8 cellular contexts compared by ENCODE assay signal in genomic region chr13:96090240-96091101, GRCh38. TPM values are rescaled to one million over a fixed set of nuclear protein-coding genes. Genes with fewer than 3 reads are reported as not detected.
DNase-seq lines count a peak whose midpoint lies in the region; ATAC-seq, FAIRE-seq and TF ChIP-seq lines count a peak whose summit lies in the region.

No MANE protein-coding gene starts in this region.

- POLR2A ChIA-PET in AG04449 (lab: Yijun Ruan, JAX) = no interaction called here

- TF ChIP-seq CTCF in AG04449 (IDR thresholded peaks at IDR 0.05; ENCODE audit: insufficient read depth, low read length, missing control alignments) (no peak), choroid plexus epithelial cell (conservative IDR thresholded peaks at IDR 0.05; ENCODE audit: low read depth, low read length) (no peak), right lobe of liver (IDR thresholded peaks at IDR 0.05) (no peak)

- peak overlapping the region; percentile 52 for H3K4me3 ChIP-seq in AG04449 (ENCODE audit: low read depth, low read length)
- peak overlapping the region; percentile 56 for H3K4me3 ChIP-seq in choroid plexus epithelial cell (ENCODE audit: low read depth, low read length)
- H3K4me3 ChIP-seq in right lobe of liver = peak overlapping the region; percentile 28 to 49 (median 30)

- ATAC-seq in GM19025 (IDR thresholded peaks at IDR 0.05; ENCODE audit: low read depth, unreplicated experiment) = peak; percentile 46
- ATAC-seq in right lobe of liver = peak; percentile 28 to 70 (median 34)

- DNase-seq in AG04449 (ENCODE audit: low read depth, low spot score) (no peak), HuH-7.5 (ENCODE audit: low spot score) (peak; percentile 18), choroid plexus epithelial cell (ENCODE audit: low read depth) (peak; percentile 13), right lobe of liver (peak in 1 of 3 donors; percentile 19), H54 (ENCODE audit: insufficient read length, low spot score) (no peak), cortex of kidney (lab: John Stamatoyannopoulos, UW) (no peak)
- no peak for DNase-seq in activated T-cell treated with anti-CD3 and anti-CD28 coated beads, Interleukin-2, amount 50 U/mL, for 1 hour

- H3K27me3 ChIP-seq in right lobe of liver = peaks cover 0 to 17% of the 10 kb centered on the region in 2 donors

- no peaks in the 10 kb centered on the region for H3K36me3 ChIP-seq in right lobe of liver

- no peak for TF ChIP-seq POLR2A in right lobe of liver (IDR thresholded peaks at IDR 0.05)
- no peak for TF ChIP-seq POLR2A in H54 (IDR thresholded peaks at IDR 0.05; ENCODE audit: low read depth, low read length)

- H3K9me3 ChIP-seq in right lobe of liver = no peaks in the 10 kb centered on the region

- no peak for FAIRE-seq in H54 (lab: Jason Lieb, UNC)

- intact Hi-C loops in right lobe of liver (cut with DNase I) = no loop called here

- peaks cover 0 to 6% (median 0%) of the 10 kb centered on the region in 4 donors for H3K4me1 ChIP-seq in right lobe of liver

- WGBS in right lobe of liver (ENCODE audit: insufficient coverage, low coverage, low lambda C conversion rate, missing lambda C conversion rate) = 0% methylated on average over 4 of the region's 133 CpGs

- no peak overlapping the region for H3K27ac ChIP-seq in right lobe of liver

- CTCF ChIA-PET in AG04449 (lab: Yijun Ruan, JAX) = no interaction called here

RNA-seq across cellular contexts. Expression of gene HS6ST3, which starts 0.6 kb away (rescaled TPM):
- total RNA-seq in right lobe of liver = not detected

RNA-seq across cellular contexts. Expression of gene UGGT2, which starts 37.3 kb away (rescaled TPM):
- total RNA-seq in right lobe of liver = 10 to 100 TPM in 3 of 6 experiments, 1 to 10 TPM in 3; 8.2 to 17.1 (median 10.3) TPM

Comparison
In these comparisons a context has a peak if more than half of its experiments do, and no peak if none do; other contexts are left out.
1. DNase-seq: peak in HuH-7.5 (single experiment) and choroid plexus epithelial cell (single experiment); none in AG04449 (single experiment), activated T-cell treated with anti-CD3 and anti-CD28 coated beads, Interleukin-2, amount 50 U/mL, for 1 hour (single experiment), H54 (single experiment) and cortex of kidney (single experiment).
2. Peak in every context shown above with its lines, with median percentiles within 50 percentile points of each other: H3K4me3 ChIP-seq.